In genomic region chr17:39231587-39232551, GRCh38 we compare ENCODE assay signal across 8 cellular contexts. TPM values are rescaled to one million over a fixed set of nuclear protein-coding genes. Genes with fewer than 3 reads are reported as not detected.
A peak's percentile ranks its signal among the peaks of the same experiment; 100 is the strongest.
DNase-seq lines count a peak whose midpoint lies in the region; ATAC-seq and TF ChIP-seq lines count a peak whose summit lies in the region.

No MANE protein-coding gene starts in this region.

- CTCF ChIA-PET in OCI-LY7 (lab: Charles Lee; ENCODE audit: unreplicated experiment) = interaction anchor here (1.0 to 3.9 kb wide), 4 partner anchors 10 to 25 kb away, joined by 5 to 23 read pairs (median 6); no protein-coding TSS in a partner anchor

- H3K4me1 ChIP-seq in OCI-LY7 (ENCODE audit: insufficient read depth, low read length, poor library complexity, severe bottlenecking) = peaks cover 38% of the 10 kb centered on the region
- peaks cover 0 to 13% (median 10%) of the 10 kb centered on the region in 4 donors for H3K4me1 ChIP-seq in sigmoid colon

- no peaks in the 10 kb centered on the region for H3K79me2 ChIP-seq in OCI-LY7 (ENCODE audit: insufficient read depth, low read depth, low read length)

- no peak overlapping the region for H3K4me3 ChIP-seq in OCI-LY7 (ENCODE audit: low read depth, low read length, poor library complexity, severe bottlenecking)
- H3K4me3 ChIP-seq in sigmoid colon = peak overlapping the region in 1 of 4 donors; percentile 1

- no peaks in the 10 kb centered on the region for H3K9me2 ChIP-seq in OCI-LY7 (ENCODE audit: insufficient read depth, low read length)

- intact Hi-C loops in Right ventricle myocardium inferior (cut with DNase I) = loop anchor here (2.0 kb wide), 1 partner anchor 23 kb away; no protein-coding TSS in a partner anchor
- intact Hi-C loops in cardiac septum (cut with DNase I) = loop anchor here (10.0 kb wide), 1 partner anchor 67 kb away; the partner anchor contains the start of gene ARL5C
- intact Hi-C loops in OCI-LY7 (cut with micrococcal nuclease; ENCODE audit: unreplicated experiment) = loop anchor here (1.0 kb wide), 1 partner anchor 25 kb away; no protein-coding TSS in a partner anchor
- intact Hi-C loops in Right ventricle myocardium superior (cut with DNase I) = no loop called here
- intact Hi-C loops in sigmoid colon (cut with DNase I) = loop anchor here (2.0 to 5.0 kb wide), 2 partner anchors 25 to 65 kb away; partner anchors contain the start of gene ARL5C

- POLR2A ChIA-PET in OCI-LY7 (lab: Charles Lee) = interaction anchor here (0.6 to 3.2 kb wide), 4 partner anchors 24 to 70 kb away, joined by 3 to 18 read pairs (median 4); partner anchors contain the start of gene RPL19

- H3K9me3 ChIP-seq in OCI-LY7 (ENCODE audit: low read length) (no peaks in the 10 kb centered on the region), sigmoid colon (no peaks in the 10 kb centered on the region)

- peak overlapping the region; percentile 37; the same call in 1 of the 2 replicates for H2AFZ ChIP-seq in OCI-LY7 (ENCODE audit: low read length)

- BruUV-seq in OCI-LY7 (replicated peaks; lab: Mats Ljungman, UMichigan) = no TSS peak

- TF ChIP-seq EP300 in sigmoid colon (IDR thresholded peaks at IDR 0.05) = no peak

- no peak for TF ChIP-seq POLR2A in sigmoid colon (IDR thresholded peaks at IDR 0.05)

- peak overlapping the region; percentile 54 for H3K4me2 ChIP-seq in OCI-LY7 (ENCODE audit: low read length)

- H3K27me3 ChIP-seq in sigmoid colon = peaks cover 9 to 81% (median 37%) of the 10 kb centered on the region in 3 donors

- H4K20me1 ChIP-seq in OCI-LY7 (ENCODE audit: insufficient read depth, low read length) = no peaks in the 10 kb centered on the region

- peak; percentile 81 for ATAC-seq in Right ventricle myocardium inferior
- ATAC-seq in Right ventricle myocardium superior (ENCODE audit: poor library complexity) = peak; percentile 89
- no peak for ATAC-seq in GM18873 (IDR thresholded peaks at IDR 0.05; ENCODE audit: low FRiP score, unreplicated experiment)
- no peak for ATAC-seq in GM19035 (IDR thresholded peaks at IDR 0.05; ENCODE audit: unreplicated experiment)

- TF ChIP-seq CTCF in OCI-LY7 (conservative IDR thresholded peaks at IDR 0.05; ENCODE audit: low read length) (peak; percentile 94), sigmoid colon (IDR thresholded peaks at IDR 0.05) (peak; percentile 51 to 84 (median 64))

- WGBS in sigmoid colon, 2 donors = 13 to 15% methylated on average over 22 of the region's 22 CpGs

- H3K27ac ChIP-seq in OCI-LY7 (ENCODE audit: low read depth, low read length, poor library complexity, severe bottlenecking) = no peak overlapping the region
- H3K27ac ChIP-seq in sigmoid colon = no peak overlapping the region

- H3K36me3 ChIP-seq in OCI-LY7 (ENCODE audit: insufficient read depth, low read length) (no peaks in the 10 kb centered on the region), sigmoid colon (no peaks in the 10 kb centered on the region)

- peak; percentile 69 for DNase-seq in Right ventricle myocardium inferior (ENCODE audit: missing footprints)
- no peak for DNase-seq in cardiac septum (ENCODE audit: low spot score)
- peak; percentile 85 for DNase-seq in OCI-LY7 (ENCODE audit: low spot score)
- DNase-seq in activated gamma-delta T cell (lab: John Stamatoyannopoulos, UW) = peak; percentile 36
- DNase-seq in Right ventricle myocardium superior = peak; percentile 64
- peak; percentile 74 for DNase-seq in sigmoid colon

RNA-seq across cellular contexts. Expression of gene STAC2, which starts 6.1 kb away (rescaled TPM):
- total RNA-seq in Right ventricle myocardium inferior (2.9 TPM), cardiac septum (0.67 TPM), OCI-LY7 (2022) (not detected in 2 replicates), Right ventricle myocardium superior (1.4 TPM), sigmoid colon (1 to 10 TPM in 1 of 4 donors, under 1 TPM in 3; 0.16 to 1.1 (median 0.31) TPM)
- total RNA-seq in OCI-LY7 (2014; rRNA removed; shearing (Covaris generic)) = 0.03 TPM in 1 of 2 replicates, not detected in the other
- polyA plus RNA-seq in sigmoid colon = under 1 TPM in 2 of 3 donors, not detected in 1; under 0.01 to 0.47 TPM

RNA-seq across cellular contexts. Expression of gene RPL19, which starts 31.8 kb away (rescaled TPM):
- total RNA-seq in Right ventricle myocardium inferior (1,018 TPM), cardiac septum (753 TPM), OCI-LY7 (2022) (3,132 and 3,168 TPM in 2 replicates), Right ventricle myocardium superior (934 TPM), sigmoid colon (1,000 to 10,000 TPM; 3,053 to 4,685 (median 3,950) TPM)
- 4,395 and 6,079 TPM in 2 replicates for total RNA-seq in OCI-LY7 (2014; rRNA removed; shearing (Covaris generic))
- 1,000 to 10,000 TPM; 2,689 to 4,258 (median 3,169) TPM for polyA plus RNA-seq in sigmoid colon

RNA-seq across cellular contexts. Expression of gene CACNB1, which starts 34.4 kb away (rescaled TPM):
- total RNA-seq in Right ventricle myocardium inferior (7.4 TPM), cardiac septum (11.8 TPM), OCI-LY7 (2022) (30.9 and 35.5 TPM in 2 replicates), Right ventricle myocardium superior (4.6 TPM), sigmoid colon (1 to 10 TPM; 5.3 to 8.0 (median 7.4) TPM)
- total RNA-seq in OCI-LY7 (2014; rRNA removed; shearing (Covaris generic)) = 17.9 and 23.7 TPM in 2 replicates
- polyA plus RNA-seq in sigmoid colon = 10 to 100 TPM in 1 of 3 donors, 1 to 10 TPM in 2; 3.0 to 11.6 (median 8.1) TPM

Comparison
In these comparisons a context has a peak if more than half of its experiments do, and no peak if none do; other contexts are left out.
1. ATAC-seq: peak in Right ventricle myocardium inferior (single experiment) and Right ventricle myocardium superior (single experiment); none in GM18873 (single experiment) and GM19035 (single experiment).